8 cellular contexts compared by ENCODE assay signal in the genomic region with DNA sequence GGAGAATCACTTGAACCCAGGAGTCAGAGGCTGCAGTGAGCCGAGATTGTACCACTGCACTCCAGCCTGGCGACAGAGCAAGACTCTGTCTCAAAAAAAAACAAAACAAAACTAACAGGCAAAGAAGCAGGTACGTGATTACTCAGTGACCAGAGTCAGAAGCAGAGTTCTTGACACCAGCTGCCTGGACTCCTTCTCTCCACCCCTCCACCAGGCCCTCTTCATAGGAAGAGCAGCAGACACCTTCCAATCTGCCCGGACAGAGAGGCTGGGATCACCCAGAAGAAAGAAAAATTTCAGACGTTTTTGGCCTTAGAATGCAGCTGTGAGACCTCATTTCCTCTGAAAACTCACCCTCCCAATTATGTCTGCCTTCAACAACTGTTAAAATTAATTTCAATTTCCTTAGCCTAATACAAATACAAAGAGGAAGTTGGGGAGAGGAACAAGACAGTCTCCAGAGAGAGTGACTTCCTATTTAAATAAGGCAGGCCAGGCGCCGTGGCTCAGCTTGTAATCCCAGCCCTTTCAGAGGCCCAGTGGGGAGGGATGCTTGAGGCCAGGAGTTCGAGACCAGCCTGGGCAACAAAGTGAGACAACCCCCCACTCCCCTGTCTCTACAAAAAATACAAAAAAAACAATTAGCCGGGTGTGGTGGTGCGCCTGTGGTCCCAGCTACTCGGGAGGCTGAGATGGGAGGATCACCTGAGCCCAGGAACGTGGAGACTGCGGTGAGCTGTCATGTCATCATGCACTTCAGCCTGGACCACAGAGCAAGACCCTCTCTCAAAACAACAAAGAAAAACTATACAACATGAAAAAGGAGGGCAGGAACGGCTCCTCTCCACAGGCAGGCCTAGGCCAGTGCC. TPM values are rescaled to one million over a fixed set of nuclear protein-coding genes. Genes with fewer than 3 reads are reported as not detected.
A peak's percentile ranks its signal among the peaks of the same experiment; 100 is the strongest.
DNase-seq lines count a peak whose midpoint lies in the region; ATAC-seq, FAIRE-seq and TF ChIP-seq lines count a peak whose summit lies in the region.

No MANE protein-coding gene starts in this region.

- no peak overlapping the region for H2AFZ ChIP-seq in astrocyte (ENCODE audit: low read depth, low read length)
- no peak overlapping the region for H2AFZ ChIP-seq in HepG2 (ENCODE audit: low read length)

- no peak overlapping the region for H3K27ac Mint-ChIP-seq in astrocyte (ENCODE audit: unreplicated experiment)

- no peak for FAIRE-seq in astrocyte (lab: Jason Lieb, UNC)
- FAIRE-seq in HepG2 (lab: Jason Lieb, UNC), result no peak

- H3K27ac ChIP-seq in astrocyte (ENCODE audit: low read depth, low read length) (no peak overlapping the region), HepG2 (ENCODE audit: extremely low read length, insufficient read depth, low read length) (peak overlapping the region; percentile 55), tibial nerve (peak overlapping the region; percentile 80 to 98 (median 90))

- H4K20me1 ChIP-seq in astrocyte (ENCODE audit: insufficient read depth, low read length) (peaks cover 58% of the 10 kb centered on the region), HepG2 (ENCODE audit: insufficient read depth, low read length) (peaks cover 12% of the 10 kb centered on the region; the same call in 1 of the 2 replicates)

- H3K36me3 Mint-ChIP-seq in astrocyte (ENCODE audit: low read depth, unreplicated experiment), result peaks cover 9% of the 10 kb centered on the region

- ATAC-seq in HepG2 (no peak), GM19351 (IDR thresholded peaks at IDR 0.05; ENCODE audit: unreplicated experiment) (no peak)

- peaks cover 8% of the 10 kb centered on the region for H3K4me1 Mint-ChIP-seq in astrocyte (ENCODE audit: low read depth, unreplicated experiment)

- H3K4me3 Mint-ChIP-seq in astrocyte (ENCODE audit: unreplicated experiment), result peak overlapping the region; percentile 93

- CTCF ChIA-PET in HepG2 (lab: Yijun Ruan, JAX; ENCODE audit: low intra/inter-chr PET ratio, low total read pairs), result no interaction called here

- WGBS in HepG2 (ENCODE audit: low lambda C conversion rate), result 43% methylated on average over 14 of the region's 14 CpGs
- 56 to 57% methylated on average over 14 of the region's 14 CpGs for WGBS in tibial nerve, 2 donors

- H3K9ac ChIP-seq in astrocyte (ENCODE audit: low read length) (peak overlapping the region; percentile 82), HepG2 (ENCODE audit: insufficient read depth, low read depth, low read length) (peak overlapping the region; percentile 85)

- H3K36me3 ChIP-seq in GM06990 (ENCODE audit: control insufficient read depth, insufficient read depth, low read length) (no peaks in the 10 kb centered on the region; the same call in none of the 2 replicates), astrocyte (ENCODE audit: insufficient read depth, low read length) (no peaks in the 10 kb centered on the region), HepG2 (replicated peaks in 1 of 2; ENCODE audit: control insufficient read depth in 1 of 2, insufficient read depth in 2 of 2, low read length in 2 of 2) (peaks cover 5 to 7% of the 10 kb centered on the region in 2 experiments; a peak in 3 of 5 replicates), tibial nerve (peaks cover 0 to 22% (median 0%) of the 10 kb centered on the region in 3 donors)

- no peaks in the 10 kb centered on the region for H3K27me3 ChIP-seq in GM06990 (replicated peaks; ENCODE audit: control insufficient read depth, insufficient read depth, low read length)
- no peaks in the 10 kb centered on the region for H3K27me3 ChIP-seq in astrocyte (ENCODE audit: insufficient read depth, low read length)
- H3K27me3 ChIP-seq in HepG2 (ENCODE audit: control insufficient read depth in 1 of 2, insufficient read depth in 2 of 2, low read length in 2 of 2), result no peaks in the 10 kb centered on the region; a peak in 1 of 5 replicates
- H3K27me3 ChIP-seq in tibial nerve, result no peaks in the 10 kb centered on the region

- intact Hi-C loops in HepG2 (cut with micrococcal nuclease; ENCODE audit: unreplicated experiment), result loop anchor here (1.0 to 2.0 kb wide), 2 partner anchors 16 to 39 kb away; a partner anchor contains a TSS

- DNase-seq in GM06990 (ENCODE audit: extremely low read depth, insufficient read length) (peak; percentile 44), Kasumi-1 (lab: John Stamatoyannopoulos, UW) (peak; percentile 95 to 98), astrocyte (ENCODE audit: low read depth) (no peak), HepG2 (ENCODE audit: low spot score) (no peak), tibial nerve (ENCODE audit: low spot score in 2 of 2) (peak in 1 of 2 donors; percentile 38), AG08396 (ENCODE audit: low spot score) (no peak)
- DNase-seq in NK-92 treated with Interleukin-12 subunit alpha and Interleukin-12 subunit beta, amount 100 ng/mL, for 24 hours (lab: John Stamatoyannopoulos, UW), result no peak

- TF ChIP-seq RAD21 in HepG2 (CRISPR knock-in tag; IDR thresholded peaks at IDR 0.05), result no peak

- peak overlapping the region; percentile 95 for H3K4me2 ChIP-seq in astrocyte (ENCODE audit: low read length)
- peak overlapping the region; percentile 93 for H3K4me2 ChIP-seq in HepG2 (ENCODE audit: low read depth, low read length)

- TF ChIP-seq CTCF in GM06990 (IDR thresholded peaks at IDR 0.05; ENCODE audit: insufficient read depth, low read length, poor library complexity, severe bottlenecking), result no peak
- TF ChIP-seq CTCF in astrocyte (IDR thresholded peaks at IDR 0.05; ENCODE audit: insufficient read depth, low read depth, low read length), result no peak
- TF ChIP-seq CTCF in HepG2 (CRISPR knock-in tag; IDR thresholded peaks at IDR 0.05), result no peak
- no peak for TF ChIP-seq CTCF in tibial nerve (IDR thresholded peaks at IDR 0.05)

- peaks cover 7% of the 10 kb centered on the region for H3K4me1 ChIP-seq in astrocyte (ENCODE audit: insufficient read depth, low read length)
- H3K4me1 ChIP-seq in HepG2 (ENCODE audit: insufficient read depth, low read length), result peaks cover 72% of the 10 kb centered on the region
- peaks cover 0 to 67% (median 48%) of the 10 kb centered on the region in 4 donors for H3K4me1 ChIP-seq in tibial nerve

- BruUV-seq in HepG2 (replicated peaks; lab: Mats Ljungman, UMichigan), result TSS peak; percentile 62

- TF ChIP-seq POLR2A in HepG2 (IDR thresholded peaks at IDR 0.05; ENCODE audit: insufficient read depth in 1 of 2, low read depth in 2 of 2, low read length in 2 of 2), result no peak
- no peak for TF ChIP-seq POLR2A in tibial nerve (IDR thresholded peaks at IDR 0.05)

- in situ Hi-C loops in HepG2 (cut with HindIII; ENCODE audit: extremely low pct_ligation_motif_present, low pct_unique_long_range_greater_than_20kb), result no loop called here

- peaks cover 4% of the 10 kb centered on the region for H3K9me3 Mint-ChIP-seq in astrocyte (ENCODE audit: unreplicated experiment)

- H3K79me2 ChIP-seq in astrocyte (ENCODE audit: insufficient read depth, low read length) (peaks cover 61% of the 10 kb centered on the region), HepG2 (ENCODE audit: insufficient read depth, low read length) (peaks cover 59% of the 10 kb centered on the region)

- POLR2A ChIA-PET in HepG2 (lab: Yijun Ruan, JAX), result interaction anchor here (1.1 to 2.7 kb wide), 3 partner anchors 15 to 84 kb away, joined by 5 to 21 read pairs (median 15); a partner anchor contains a TSS

- TF ChIP-seq EP300 in HepG2 (IDR thresholded peaks at IDR 0.05; ENCODE audit: low read depth in 2 of 2, low read length in 2 of 2) (no peak), HepG2 (CRISPR knock-in tag; IDR thresholded peaks at IDR 0.05; ENCODE audit: borderline replicate concordance) (no peak), tibial nerve (IDR thresholded peaks at IDR 0.05) (peak in 1 of 2 donors; percentile 32)

- peaks cover 2% of the 10 kb centered on the region for H3K27me3 Mint-ChIP-seq in astrocyte (ENCODE audit: low read depth, unreplicated experiment)

- H3K4me3 ChIP-seq in GM06990 (replicated peaks; ENCODE audit: low read depth, low read length) (peak overlapping the region; percentile 87), astrocyte (ENCODE audit: insufficient read depth, low read depth, low read length) (peak overlapping the region; percentile 67), HepG2 (replicated peaks in 1 of 3; ENCODE audit: insufficient read depth in 1 of 3, low read depth in 2 of 3, low read length in 3 of 3) (peak overlapping the region; percentile 85 to 89 (median 88)), tibial nerve (peak overlapping the region; percentile 77 to 99 (median 88))

- H3K9me3 ChIP-seq in astrocyte (ENCODE audit: insufficient read depth, low read depth, low read length) (no peaks in the 10 kb centered on the region), HepG2 (ENCODE audit: low read length) (no peaks in the 10 kb centered on the region), tibial nerve (no peaks in the 10 kb centered on the region)

RNA-seq across cellular contexts. Expression of a gene that starts 1.6 kb away (rescaled TPM):
- total RNA-seq in astrocyte (25.3 and 27.6 TPM in 2 replicates), HepG2 (2016; rRNA removed; fragmentation: Illumina TruSeq; extraction: Trizol) (30.3 and 41.9 TPM in 2 replicates), tibial nerve (100 to 1,000 TPM; 112 to 361 (median 222) TPM)
- total RNA-seq in HepG2 (2016; cell fraction: cytosol; rRNA removed; fragmentation: Illumina TruSeq; extraction: Trizol; ENCODE audit: low read depth), result 40.5 and 40.6 TPM in 2 replicates
- total RNA-seq in HepG2 (2016; cell fraction: insoluble cytoplasmic fraction; rRNA removed; fragmentation: Illumina TruSeq; extraction: Trizol), result 29.0 and 42.7 TPM in 2 replicates
- 74.6 and 79.6 TPM in 2 replicates for total RNA-seq in HepG2 (2016; cell fraction: membrane; rRNA removed; fragmentation: Illumina TruSeq; extraction: Trizol)
- 24.3 and 28.3 TPM in 2 replicates for total RNA-seq in HepG2 (2016; cell fraction: nucleus; rRNA removed; fragmentation: Illumina TruSeq; extraction: Trizol)
- polyA plus RNA-seq in HepG2 (2011; rRNA removed), result 33.5 and 62.5 TPM in 2 replicates
- 56.8 and 67.4 TPM in 2 replicates for polyA plus RNA-seq in HepG2 (2011; cell fraction: cytosol; rRNA removed)
- polyA plus RNA-seq in HepG2 (2011; cell fraction: nucleus; rRNA removed), result 84.2 and 87.0 TPM in 2 replicates
- polyA plus RNA-seq in HepG2 (2012), result 46.8 and 62.2 TPM in 2 replicates
- polyA plus RNA-seq in HepG2 (2016; cell fraction: cytosol; fragmentation: Illumina TruSeq; extraction: Trizol; ENCODE audit: low read depth), result 45.1 and 50.9 TPM in 2 replicates
- 33.6 and 33.8 TPM in 2 replicates for polyA plus RNA-seq in HepG2 (2016; cell fraction: insoluble cytoplasmic fraction; fragmentation: Illumina TruSeq; extraction: Trizol; ENCODE audit: low read depth)
- polyA plus RNA-seq in HepG2 (2016; cell fraction: membrane; fragmentation: Illumina TruSeq; extraction: Trizol; ENCODE audit: low read depth), result 69.1 and 69.7 TPM in 2 replicates
- 43.3 and 46.8 TPM in 2 replicates for polyA plus RNA-seq in HepG2 (2016; cell fraction: nucleus; fragmentation: Illumina TruSeq; extraction: Trizol; ENCODE audit: insufficient read depth, low read depth)
- polyA minus RNA-seq in HepG2 (2011; rRNA and poly(A)+ RNA removed; ENCODE audit: low replicate concordance), result 19.8 and 109 TPM in 2 replicates
- polyA minus RNA-seq in HepG2 (2011; cell fraction: cytosol; rRNA and poly(A)+ RNA removed), result 28.8 and 32.5 TPM in 2 replicates
- polyA minus RNA-seq in HepG2 (2011; cell fraction: nucleus; rRNA and poly(A)+ RNA removed), result 27.0 and 33.3 TPM in 2 replicates

RNA-seq across cellular contexts. Expression of a gene that starts 14.6 kb away (rescaled TPM):
- total RNA-seq in astrocyte (3.8 and 6.1 TPM in 2 replicates), HepG2 (2016; rRNA removed; fragmentation: Illumina TruSeq; extraction: Trizol) (15.3 and 22.6 TPM in 2 replicates), tibial nerve (10 to 100 TPM; 18.0 to 35.4 (median 29.7) TPM)
- 28.9 and 34.1 TPM in 2 replicates for total RNA-seq in HepG2 (2016; cell fraction: cytosol; rRNA removed; fragmentation: Illumina TruSeq; extraction: Trizol; ENCODE audit: low read depth)
- total RNA-seq in HepG2 (2016; cell fraction: insoluble cytoplasmic fraction; rRNA removed; fragmentation: Illumina TruSeq; extraction: Trizol), result 13.5 and 21.2 TPM in 2 replicates
- 33.2 and 40.1 TPM in 2 replicates for total RNA-seq in HepG2 (2016; cell fraction: membrane; rRNA removed; fragmentation: Illumina TruSeq; extraction: Trizol)
- 17.7 and 20.7 TPM in 2 replicates for total RNA-seq in HepG2 (2016; cell fraction: nucleus; rRNA removed; fragmentation: Illumina TruSeq; extraction: Trizol)
- 41.2 and 45.1 TPM in 2 replicates for polyA plus RNA-seq in HepG2 (2011; rRNA removed)
- 28.0 and 28.5 TPM in 2 replicates for polyA plus RNA-seq in HepG2 (2011; cell fraction: cytosol; rRNA removed)
- 34.3 and 53.2 TPM in 2 replicates for polyA plus RNA-seq in HepG2 (2011; cell fraction: nucleus; rRNA removed)
- polyA plus RNA-seq in HepG2 (2012), result 26.1 and 32.6 TPM in 2 replicates
- 36.8 and 50.0 TPM in 2 replicates for polyA plus RNA-seq in HepG2 (2016; cell fraction: cytosol; fragmentation: Illumina TruSeq; extraction: Trizol; ENCODE audit: low read depth)
- polyA plus RNA-seq in HepG2 (2016; cell fraction: insoluble cytoplasmic fraction; fragmentation: Illumina TruSeq; extraction: Trizol; ENCODE audit: low read depth), result 17.9 and 18.7 TPM in 2 replicates
- polyA plus RNA-seq in HepG2 (2016; cell fraction: membrane; fragmentation: Illumina TruSeq; extraction: Trizol; ENCODE audit: low read depth), result 33.7 and 42.5 TPM in 2 replicates
- 68.0 and 69.5 TPM in 2 replicates for polyA plus RNA-seq in HepG2 (2016; cell fraction: nucleus; fragmentation: Illumina TruSeq; extraction: Trizol; ENCODE audit: insufficient read depth, low read depth)
- 4.1 and 8.6 TPM in 2 replicates for polyA minus RNA-seq in HepG2 (2011; rRNA and poly(A)+ RNA removed; ENCODE audit: low replicate concordance)
- polyA minus RNA-seq in HepG2 (2011; cell fraction: cytosol; rRNA and poly(A)+ RNA removed), result 5.3 and 7.9 TPM in 2 replicates
- 23.3 and 28.1 TPM in 2 replicates for polyA minus RNA-seq in HepG2 (2011; cell fraction: nucleus; rRNA and poly(A)+ RNA removed)

RNA-seq across cellular contexts. Expression of a gene that starts 38.6 kb away (rescaled TPM):
- total RNA-seq in astrocyte (126 and 135 TPM in 2 replicates), HepG2 (2016; rRNA removed; fragmentation: Illumina TruSeq; extraction: Trizol) (192 and 202 TPM in 2 replicates), tibial nerve (10 to 100 TPM; 19.0 to 34.9 (median 32.5) TPM)
- 596 and 716 TPM in 2 replicates for total RNA-seq in HepG2 (2016; cell fraction: cytosol; rRNA removed; fragmentation: Illumina TruSeq; extraction: Trizol; ENCODE audit: low read depth)
- 185 and 204 TPM in 2 replicates for total RNA-seq in HepG2 (2016; cell fraction: insoluble cytoplasmic fraction; rRNA removed; fragmentation: Illumina TruSeq; extraction: Trizol)
- 533 and 635 TPM in 2 replicates for total RNA-seq in HepG2 (2016; cell fraction: membrane; rRNA removed; fragmentation: Illumina TruSeq; extraction: Trizol)
- total RNA-seq in HepG2 (2016; cell fraction: nucleus; rRNA removed; fragmentation: Illumina TruSeq; extraction: Trizol), result 56.2 and 79.7 TPM in 2 replicates
- polyA plus RNA-seq in HepG2 (2011; rRNA removed), result 135 and 172 TPM in 2 replicates
- polyA plus RNA-seq in HepG2 (2011; cell fraction: cytosol; rRNA removed), result 131 and 145 TPM in 2 replicates
- 32.1 and 40.2 TPM in 2 replicates for polyA plus RNA-seq in HepG2 (2011; cell fraction: nucleus; rRNA removed)
- polyA plus RNA-seq in HepG2 (2012), result 123 and 145 TPM in 2 replicates
- 941 and 1,125 TPM in 2 replicates for polyA plus RNA-seq in HepG2 (2016; cell fraction: cytosol; fragmentation: Illumina TruSeq; extraction: Trizol; ENCODE audit: low read depth)
- polyA plus RNA-seq in HepG2 (2016; cell fraction: insoluble cytoplasmic fraction; fragmentation: Illumina TruSeq; extraction: Trizol; ENCODE audit: low read depth), result 223 and 229 TPM in 2 replicates
- polyA plus RNA-seq in HepG2 (2016; cell fraction: membrane; fragmentation: Illumina TruSeq; extraction: Trizol; ENCODE audit: low read depth), result 563 and 676 TPM in 2 replicates
- polyA plus RNA-seq in HepG2 (2016; cell fraction: nucleus; fragmentation: Illumina TruSeq; extraction: Trizol; ENCODE audit: insufficient read depth, low read depth), result 165 and 194 TPM in 2 replicates
- polyA minus RNA-seq in HepG2 (2011; rRNA and poly(A)+ RNA removed; ENCODE audit: low replicate concordance), result 36.7 and 86.4 TPM in 2 replicates
- polyA minus RNA-seq in HepG2 (2011; cell fraction: cytosol; rRNA and poly(A)+ RNA removed), result 44.1 and 45.4 TPM in 2 replicates
- polyA minus RNA-seq in HepG2 (2011; cell fraction: nucleus; rRNA and poly(A)+ RNA removed), result 14.9 and 19.2 TPM in 2 replicates

Comparison
In these comparisons a context has a peak if more than half of its experiments do, and no peak if none do; other contexts are left out.
1. DNase-seq: peak in GM06990 (single experiment) and Kasumi-1 (2 of 2); none in astrocyte (single experiment), HepG2 (single experiment), NK-92 treated with Interleukin-12 subunit alpha and Interleukin-12 subunit beta, amount 100 ng/mL, for 24 hours (single experiment) and AG08396 (single experiment).
2. Peak in every context shown above with its lines, with median percentiles within 50 percentile points of each other: H3K4me3 ChIP-seq.